ENCODE assay signal across 1 cellular context in genomic region chr2:113756088-113757058, GRCh38.
A peak's percentile ranks its signal among the peaks of the same experiment; 100 is the strongest.
TF ChIP-seq lines count a peak whose summit lies in the region.

A gene with protein sequence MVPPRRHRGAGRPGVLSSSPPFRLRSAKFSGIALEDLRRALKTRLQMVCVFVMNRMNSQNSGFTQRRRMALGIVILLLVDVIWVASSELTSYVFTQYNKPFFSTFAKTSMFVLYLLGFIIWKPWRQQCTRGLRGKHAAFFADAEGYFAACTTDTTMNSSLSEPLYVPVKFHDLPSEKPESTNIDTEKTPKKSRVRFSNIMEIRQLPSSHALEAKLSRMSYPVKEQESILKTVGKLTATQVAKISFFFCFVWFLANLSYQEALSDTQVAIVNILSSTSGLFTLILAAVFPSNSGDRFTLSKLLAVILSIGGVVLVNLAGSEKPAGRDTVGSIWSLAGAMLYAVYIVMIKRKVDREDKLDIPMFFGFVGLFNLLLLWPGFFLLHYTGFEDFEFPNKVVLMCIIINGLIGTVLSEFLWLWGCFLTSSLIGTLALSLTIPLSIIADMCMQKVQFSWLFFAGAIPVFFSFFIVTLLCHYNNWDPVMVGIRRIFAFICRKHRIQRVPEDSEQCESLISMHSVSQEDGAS (minus strand): TSS chr2:113756642. CDS start chr2:113756409, 233 bp downstream.

TF ChIP-seq in HepG2, 621 proteins besides CTCF, POLR2A, EP300 and RAD21 (continued from another document and continues in another):
- peak; percentile 37; the same call in 1 of the 2 replicates for TF ChIP-seq HMGXB3 (CRISPR knock-in tag; IDR thresholded peaks at IDR 0.05; ENCODE audit: borderline replicate concordance)
- TF ChIP-seq IKZF5 (CRISPR knock-in tag; IDR thresholded peaks at IDR 0.05) = peak; percentile 91
- TF ChIP-seq PAF1 (CRISPR knock-in tag; IDR thresholded peaks at IDR 0.05) = no peak
- TF ChIP-seq ZNF121 (CRISPR knock-in tag; IDR thresholded peaks at IDR 0.05) = peak; percentile 23; the same call in 1 of the 2 replicates
- no peak for TF ChIP-seq HMGA1 (CRISPR knock-in tag; conservative IDR thresholded peaks at IDR 0.05)
- 0 out of 2 replicates have a peak, but pooled peaks have one; percentile 87 for TF ChIP-seq ZBTB39 (CRISPR knock-in tag; IDR thresholded peaks at IDR 0.05)
- no peak for TF ChIP-seq HNRNPK (IDR thresholded peaks at IDR 0.05; ENCODE audit: low read depth, low read length, poor library complexity, severe bottlenecking)
- peak; percentile 62 for TF ChIP-seq HOXD1 (CRISPR knock-in tag; IDR thresholded peaks at IDR 0.05)
- peak; percentile 52 for TF ChIP-seq ZFP36L1 (CRISPR knock-in tag; IDR thresholded peaks at IDR 0.05)
- TF ChIP-seq ZNF331 (CRISPR knock-in tag; IDR thresholded peaks at IDR 0.05) = peak; percentile 95; the same call in 1 of the 2 replicates
- no peak for TF ChIP-seq MTA3 (CRISPR knock-in tag; IDR thresholded peaks at IDR 0.05)
- TF ChIP-seq TSC22D2 (CRISPR knock-in tag; IDR thresholded peaks at IDR 0.05; ENCODE audit: borderline replicate concordance) = peak; percentile 89; the same call in 1 of the 2 replicates
- TF ChIP-seq WIZ (CRISPR knock-in tag; IDR thresholded peaks at IDR 0.05) = peak; percentile 84; the same call in 1 of the 2 replicates
- TF ChIP-seq HDAC2 (CRISPR knock-in tag; IDR thresholded peaks at IDR 0.05) = peak; percentile 84
- no peak for TF ChIP-seq KAT2B (IDR thresholded peaks at IDR 0.05; ENCODE audit: borderline replicate concordance, low read depth, low read length)
- peak; percentile 98 for TF ChIP-seq ZSCAN21 (CRISPR knock-in tag; IDR thresholded peaks at IDR 0.05; ENCODE audit: borderline replicate concordance)
- TF ChIP-seq ZNF549 (CRISPR knock-in tag; IDR thresholded peaks at IDR 0.05) = peak; percentile 66; the same call in 1 of the 2 replicates
- no peak for TF ChIP-seq SATB2 (CRISPR knock-in tag; IDR thresholded peaks at IDR 0.05)
- peak; percentile 86; the same call in 1 of the 2 replicates for TF ChIP-seq ZNF768 (CRISPR knock-in tag; IDR thresholded peaks at IDR 0.05)
- no peak for TF ChIP-seq FOXK2 (IDR thresholded peaks at IDR 0.05)
- peak; percentile 98 for TF ChIP-seq KDM3A (CRISPR knock-in tag; IDR thresholded peaks at IDR 0.05; ENCODE audit: low read depth)
- TF ChIP-seq SALL2 (CRISPR knock-in tag; IDR thresholded peaks at IDR 0.05) = peak; percentile 94
- TF ChIP-seq ZNF614 (CRISPR knock-in tag; IDR thresholded peaks at IDR 0.05; ENCODE audit: borderline replicate concordance) = peak; percentile 90; the same call in 1 of the 2 replicates
- peak; percentile 97 for TF ChIP-seq ZMAT3 (CRISPR knock-in tag; conservative IDR thresholded peaks at IDR 0.05)
- peak; percentile 88 for TF ChIP-seq DRAP1 (CRISPR knock-in tag; IDR thresholded peaks at IDR 0.05)
- TF ChIP-seq CREM (IDR thresholded peaks at IDR 0.05) = peak; percentile 94
- TF ChIP-seq CREM (CRISPR knock-in tag; IDR thresholded peaks at IDR 0.05) = peak; percentile 96
- peak; percentile 28; the same call in 1 of the 2 replicates for TF ChIP-seq BHLHE40 (IDR thresholded peaks at IDR 0.05; ENCODE audit: low read length)
- TF ChIP-seq THYN1 (CRISPR knock-in tag; IDR thresholded peaks at IDR 0.05; ENCODE audit: borderline replicate concordance, low read depth) = no peak
- no peak; the same call in 1 of the 2 replicates for TF ChIP-seq SNAPC4 (CRISPR knock-in tag; IDR thresholded peaks at IDR 0.05)
- TF ChIP-seq ZNF557 (CRISPR knock-in tag; IDR thresholded peaks at IDR 0.05) = peak; percentile 89; the same call in 1 of the 2 replicates
- no peak; the same call in 1 of the 2 replicates for TF ChIP-seq CENPBD1 (CRISPR knock-in tag; IDR thresholded peaks at IDR 0.05; ENCODE audit: borderline replicate concordance, low read depth)
- no peak for TF ChIP-seq SMYD3 (CRISPR knock-in tag; IDR thresholded peaks at IDR 0.05)
- TF ChIP-seq PLRG1 (conservative IDR thresholded peaks at IDR 0.05) = no peak
- no peak for TF ChIP-seq SRSF4 (IDR thresholded peaks at IDR 0.05; ENCODE audit: low read depth, low read length, poor library complexity, severe bottlenecking)
- TF ChIP-seq ERF (CRISPR knock-in tag; IDR thresholded peaks at IDR 0.05) = peak; percentile 97
- peak; percentile 78 for TF ChIP-seq AHDC1 (CRISPR knock-in tag; IDR thresholded peaks at IDR 0.05; ENCODE audit: borderline replicate concordance)
- peak; percentile 92; the same call in 1 of the 2 replicates for TF ChIP-seq ZNF891 (CRISPR knock-in tag; IDR thresholded peaks at IDR 0.05)
- TF ChIP-seq SMAD3 (CRISPR knock-in tag; IDR thresholded peaks at IDR 0.05) = no peak; the same call in 1 of the 2 replicates
